Comparison of ENCODE assay signal across 17 cellular contexts in genomic region chr11:68325894-68326220, GRCh38. TPM values are rescaled to one million over a fixed set of nuclear protein-coding genes. Genes with fewer than 3 reads are reported as not detected.
A peak's percentile ranks its signal among the peaks of the same experiment; 100 is the strongest.
DNase-seq lines count a peak whose midpoint lies in the region; ATAC-seq, FAIRE-seq and TF ChIP-seq lines count a peak whose summit lies in the region.
"Had no signal": no experiment of that assay in that cellular context is flagged by ENCODE, and none has a peak within 500 bp of the region (broad histone marks: within the 10 kb centered on the region; RNA-seq: fewer than 3 reads in every experiment).

No MANE protein-coding gene starts in this region.

- TF ChIP-seq EP300 in HepG2 (IDR thresholded peaks at IDR 0.05; ENCODE audit: low read depth in 2 of 2, low read length in 2 of 2) = no peak
- no peak for TF ChIP-seq EP300 in HepG2 (CRISPR knock-in tag; IDR thresholded peaks at IDR 0.05; ENCODE audit: borderline replicate concordance)

- WGBS in HepG2 (ENCODE audit: low lambda C conversion rate) = 94% methylated on average over 6 of the region's 14 CpGs

- no peak for FAIRE-seq in HepG2 (lab: Jason Lieb, UNC)
- FAIRE-seq: GM12892 had no signal

- TF ChIP-seq CTCF in NB4 (IDR thresholded peaks at IDR 0.05; ENCODE audit: low read depth, low read length) (no peak), HepG2 (CRISPR knock-in tag; IDR thresholded peaks at IDR 0.05) (no peak)
- no peak for TF ChIP-seq CTCF in CD8-positive, alpha-beta T cell (IDR thresholded peaks at IDR 0.05)

- H3K4me1 Mint-ChIP-seq in CD8-positive, alpha-beta T cell (ENCODE audit: low read depth) = peaks cover 33% of the 10 kb centered on the region

- BruUV-seq in HepG2 (replicated peaks; lab: Mats Ljungman, UMichigan) = no TSS peak

- peaks cover 0 to 23% (median 4%) of the 10 kb centered on the region in 11 experiments; a peak in 9 of 22 replicates for H3K36me3 ChIP-seq in BLaER1 treated with 17β-estradiol and CSF1 and Interleukin-3, amounts not matched to agents 10 nM and 100 nM
- peaks cover 5 to 14% of the 10 kb centered on the region in 2 experiments; a peak in 3 of 5 replicates for H3K36me3 ChIP-seq in HepG2 (replicated peaks in 1 of 2; ENCODE audit: control insufficient read depth in 1 of 2, insufficient read depth in 2 of 2, low read length in 2 of 2)
- no peaks in the 10 kb centered on the region for H3K36me3 ChIP-seq in CD8-positive, alpha-beta T cell (ENCODE audit: insufficient read depth, low read length)

- no peak overlapping the region for H3K4me3 Mint-ChIP-seq in CD8-positive, alpha-beta T cell
- H3K4me3 Mint-ChIP-seq: H9 had no signal

- no peak overlapping the region for H2AFZ ChIP-seq in HepG2 (ENCODE audit: low read length)
- H2AFZ ChIP-seq: PC-9 had no signal

- peak; percentile 53 for DNase-seq in NB4 (ENCODE audit: low read depth)
- DNase-seq in HepG2 (ENCODE audit: low spot score) = no peak
- peak; percentile 51 for DNase-seq in retina
- no peak for DNase-seq in CD8-positive, alpha-beta T cell
- DNase-seq in RPMI8226 = no peak
- DNase-seq: C1 segment of cervical spinal cord, DMS79, NCI-H1417 treated with DMSO at 0.1 percent for 48 hours, NCI-H1930, NCI-H345, NCI-H524 treated with DMSO at 0.1 percent for 48 hours, PC-9 had no signal

- no peaks in the 10 kb centered on the region for H3K9me3 ChIP-seq in BLaER1 treated with 17β-estradiol and CSF1 and Interleukin-3, amounts not matched to agents 10 nM and 100 nM (replicated peaks in 1 of 11)
- no peaks in the 10 kb centered on the region for H3K9me3 ChIP-seq in HepG2 (ENCODE audit: low read length)
- no peaks in the 10 kb centered on the region for H3K9me3 ChIP-seq in CD8-positive, alpha-beta T cell (ENCODE audit: low read length)

- H3K27ac ChIP-seq in BLaER1 treated with 17β-estradiol and CSF1 and Interleukin-3, amounts not matched to agents 10 nM and 100 nM = peak overlapping the region in 4 of 11 experiments; percentile 35 to 71 (median 69); a peak in 7 of 22 replicates
- peak overlapping the region; percentile 82 for H3K27ac ChIP-seq in HepG2 (ENCODE audit: extremely low read length, insufficient read depth, low read length)
- H3K27ac ChIP-seq in CD8-positive, alpha-beta T cell (ENCODE audit: low read depth, low read length) = no peak overlapping the region
- H3K27ac ChIP-seq: KMS-11, PC-9 had no signal

- peaks cover 0 to 45% (median 0%) of the 10 kb centered on the region in 11 experiments; a peak in 4 of 22 replicates for H3K27me3 ChIP-seq in BLaER1 treated with 17β-estradiol and CSF1 and Interleukin-3, amounts not matched to agents 10 nM and 100 nM
- no peaks in the 10 kb centered on the region for H3K27me3 ChIP-seq in HepG2 (ENCODE audit: control insufficient read depth in 1 of 2, insufficient read depth in 2 of 2, low read length in 2 of 2)
- H3K27me3 ChIP-seq in CD8-positive, alpha-beta T cell (ENCODE audit: insufficient read depth, low read length) = no peaks in the 10 kb centered on the region

- no peak overlapping the region; a peak in 2 of 20 replicates for H3K4me3 ChIP-seq in BLaER1 treated with 17β-estradiol and CSF1 and Interleukin-3, amounts not matched to agents 10 nM and 100 nM
- H3K4me3 ChIP-seq in NB4 (ENCODE audit: low read depth, low read length) (no peak overlapping the region), HepG2 (replicated peaks in 1 of 3; ENCODE audit: insufficient read depth in 1 of 3, low read depth in 2 of 3, low read length in 3 of 3) (no peak overlapping the region)
- no peak overlapping the region for H3K4me3 ChIP-seq in CD8-positive, alpha-beta T cell (ENCODE audit: low read depth, low read length)
- H3K4me3 ChIP-seq: PC-9 had no signal

- peaks cover 66 to 100% (median 98%) of the 10 kb centered on the region in 11 experiments; a peak in 20 of 22 replicates for H4K20me1 ChIP-seq in BLaER1 treated with 17β-estradiol and CSF1 and Interleukin-3, amounts not matched to agents 10 nM and 100 nM
- peaks cover 40% of the 10 kb centered on the region for H4K20me1 ChIP-seq in HepG2 (ENCODE audit: insufficient read depth, low read length)

- peak overlapping the region; percentile 13 to 96 (median 89); a peak in 20 of 22 replicates for H3K4me2 ChIP-seq in BLaER1 treated with 17β-estradiol and CSF1 and Interleukin-3, amounts not matched to agents 10 nM and 100 nM
- no peak overlapping the region for H3K4me2 ChIP-seq in HepG2 (ENCODE audit: low read depth, low read length)
- H3K4me2 ChIP-seq: KMS-11, PC-9 had no signal

- peaks cover 72 to 100% (median 100%) of the 10 kb centered on the region in 10 experiments for H3K4me1 ChIP-seq in BLaER1 treated with 17β-estradiol and CSF1 and Interleukin-3, amounts not matched to agents 10 nM and 100 nM
- peaks cover 99% of the 10 kb centered on the region for H3K4me1 ChIP-seq in HepG2 (ENCODE audit: insufficient read depth, low read length)
- peaks cover 46% of the 10 kb centered on the region for H3K4me1 ChIP-seq in CD8-positive, alpha-beta T cell (ENCODE audit: insufficient read depth, low read length)

- H3K9ac ChIP-seq in BLaER1 treated with 17β-estradiol and CSF1 and Interleukin-3, amounts not matched to agents 10 nM and 100 nM = peak overlapping the region in 7 of 11 experiments; percentile 13 to 69 (median 49); a peak in 9 of 22 replicates
- H3K9ac ChIP-seq in HepG2 (ENCODE audit: insufficient read depth, low read depth, low read length) = no peak overlapping the region
- H3K9ac ChIP-seq: KMS-11 had no signal

- H3K79me2 ChIP-seq in HepG2 (ENCODE audit: insufficient read depth, low read length) = peaks cover 99% of the 10 kb centered on the region

- H3K27me3 Mint-ChIP-seq in CD8-positive, alpha-beta T cell (ENCODE audit: low read depth) = peaks cover 5% of the 10 kb centered on the region

- CTCF ChIA-PET in HepG2 (lab: Yijun Ruan, JAX; ENCODE audit: low intra/inter-chr PET ratio, low total read pairs) = no interaction called here
- CTCF ChIA-PET in CD8-positive, alpha-beta T cell (lab: Charles Lee) = interaction anchor here (0.9 kb wide), 1 partner anchor 15 kb away, joined by 3 read pairs; no protein-coding TSS in a partner anchor

- H3K36me3 Mint-ChIP-seq in CD8-positive, alpha-beta T cell = no peaks in the 10 kb centered on the region

- H3K9me3 Mint-ChIP-seq in CD8-positive, alpha-beta T cell = no peaks in the 10 kb centered on the region

- TF ChIP-seq POLR2A in NB4 (IDR thresholded peaks at IDR 0.05; ENCODE audit: extremely low read depth, insufficient read length) (no peak), HepG2 (IDR thresholded peaks at IDR 0.05; ENCODE audit: insufficient read depth in 1 of 2, low read depth in 2 of 2, low read length in 2 of 2) (no peak)

- no peak for TF ChIP-seq RAD21 in HepG2 (CRISPR knock-in tag; IDR thresholded peaks at IDR 0.05)

- ATAC-seq in HepG2 (peak; percentile 4; the same call in 2 of the 3 replicates), HG03280 (IDR thresholded peaks at IDR 0.05; ENCODE audit: unreplicated experiment) (no peak)
- no peak for ATAC-seq in CD8-positive, alpha-beta T cell

- POLR2A ChIA-PET in HepG2 (lab: Yijun Ruan, JAX) = interaction anchor here (1.2 to 8.9 kb wide), 4 partner anchors 9 to 55 kb away, joined by 3 to 106 read pairs (median 48); partner anchors contain the start of gene C11orf24
- POLR2A ChIA-PET in CD8-positive, alpha-beta T cell (lab: Charles Lee) = interaction anchor here (0.8 to 1.0 kb wide), 2 partner anchors 10 to 54 kb away, joined by 3 read pairs; partner anchors contain the start of gene C11orf24

- in situ Hi-C loops in HepG2 (cut with HindIII; ENCODE audit: extremely low pct_ligation_motif_present, low pct_unique_long_range_greater_than_20kb) = no loop called here

- no peak overlapping the region for H3K27ac Mint-ChIP-seq in CD8-positive, alpha-beta T cell

- intact Hi-C loops in HepG2 (cut with micrococcal nuclease; ENCODE audit: unreplicated experiment) = no loop called here
- intact Hi-C loops in CD8-positive, alpha-beta T cell (cut with DNase I, micrococcal nuclease) = no loop called here

RNA-seq across cellular contexts. Expression of gene LRP5, which starts 13.5 kb away (rescaled TPM):
- 23.6 and 40.4 TPM in 2 replicates for total RNA-seq in HepG2 (2016; rRNA removed; fragmentation: Illumina TruSeq; extraction: Trizol)
- total RNA-seq in HepG2 (2016; cell fraction: cytosol; rRNA removed; fragmentation: Illumina TruSeq; extraction: Trizol; ENCODE audit: low read depth) = 19.7 and 22.6 TPM in 2 replicates
- total RNA-seq in HepG2 (2016; cell fraction: insoluble cytoplasmic fraction; rRNA removed; fragmentation: Illumina TruSeq; extraction: Trizol) = 17.6 and 41.1 TPM in 2 replicates
- 27.9 and 29.7 TPM in 2 replicates for total RNA-seq in HepG2 (2016; cell fraction: membrane; rRNA removed; fragmentation: Illumina TruSeq; extraction: Trizol)
- total RNA-seq in HepG2 (2016; cell fraction: nucleus; rRNA removed; fragmentation: Illumina TruSeq; extraction: Trizol) = 50.9 and 60.6 TPM in 2 replicates
- 64.0 and 83.4 TPM in 2 replicates for polyA plus RNA-seq in HepG2 (2011; rRNA removed)
- 37.9 and 59.3 TPM in 2 replicates for polyA plus RNA-seq in HepG2 (2011; cell fraction: cytosol; rRNA removed)
- polyA plus RNA-seq in HepG2 (2011; cell fraction: nucleus; rRNA removed) = 131 and 158 TPM in 2 replicates
- polyA plus RNA-seq in HepG2 (2012) = 80.7 and 119 TPM in 2 replicates
- polyA plus RNA-seq in HepG2 (2016; cell fraction: cytosol; fragmentation: Illumina TruSeq; extraction: Trizol; ENCODE audit: low read depth) = 10.8 and 12.1 TPM in 2 replicates
- 25.6 and 36.8 TPM in 2 replicates for polyA plus RNA-seq in HepG2 (2016; cell fraction: insoluble cytoplasmic fraction; fragmentation: Illumina TruSeq; extraction: Trizol; ENCODE audit: low read depth)
- polyA plus RNA-seq in HepG2 (2016; cell fraction: membrane; fragmentation: Illumina TruSeq; extraction: Trizol; ENCODE audit: low read depth) = 20.7 and 25.9 TPM in 2 replicates
- 130 and 133 TPM in 2 replicates for polyA plus RNA-seq in HepG2 (2016; cell fraction: nucleus; fragmentation: Illumina TruSeq; extraction: Trizol; ENCODE audit: insufficient read depth, low read depth)
- polyA minus RNA-seq in HepG2 (2011; rRNA and poly(A)+ RNA removed; ENCODE audit: low replicate concordance) = 49.7 and 219 TPM in 2 replicates
- polyA minus RNA-seq in HepG2 (2011; cell fraction: cytosol; rRNA and poly(A)+ RNA removed) = 75.4 and 75.5 TPM in 2 replicates
- 58.3 and 59.0 TPM in 2 replicates for polyA minus RNA-seq in HepG2 (2011; cell fraction: nucleus; rRNA and poly(A)+ RNA removed)
- 1 to 10 TPM; 1.1 to 1.5 TPM for total RNA-seq in CD8-positive, alpha-beta T cell

RNA-seq across cellular contexts. Expression of gene C11orf24, which starts 54.1 kb away (rescaled TPM):
- 50.8 and 55.5 TPM in 2 replicates for total RNA-seq in HepG2 (2016; rRNA removed; fragmentation: Illumina TruSeq; extraction: Trizol)
- 110 and 141 TPM in 2 replicates for total RNA-seq in HepG2 (2016; cell fraction: cytosol; rRNA removed; fragmentation: Illumina TruSeq; extraction: Trizol; ENCODE audit: low read depth)
- total RNA-seq in HepG2 (2016; cell fraction: insoluble cytoplasmic fraction; rRNA removed; fragmentation: Illumina TruSeq; extraction: Trizol) = 53.9 and 57.2 TPM in 2 replicates
- 100.0 and 131 TPM in 2 replicates for total RNA-seq in HepG2 (2016; cell fraction: membrane; rRNA removed; fragmentation: Illumina TruSeq; extraction: Trizol)
- total RNA-seq in HepG2 (2016; cell fraction: nucleus; rRNA removed; fragmentation: Illumina TruSeq; extraction: Trizol) = 32.7 and 33.6 TPM in 2 replicates
- polyA plus RNA-seq in HepG2 (2011; rRNA removed) = 52.9 and 62.4 TPM in 2 replicates
- polyA plus RNA-seq in HepG2 (2011; cell fraction: cytosol; rRNA removed) = 58.4 and 70.2 TPM in 2 replicates
- 58.8 and 59.2 TPM in 2 replicates for polyA plus RNA-seq in HepG2 (2011; cell fraction: nucleus; rRNA removed)
- polyA plus RNA-seq in HepG2 (2012) = 50.8 and 63.8 TPM in 2 replicates
- 122 and 158 TPM in 2 replicates for polyA plus RNA-seq in HepG2 (2016; cell fraction: cytosol; fragmentation: Illumina TruSeq; extraction: Trizol; ENCODE audit: low read depth)
- 61.2 and 70.0 TPM in 2 replicates for polyA plus RNA-seq in HepG2 (2016; cell fraction: insoluble cytoplasmic fraction; fragmentation: Illumina TruSeq; extraction: Trizol; ENCODE audit: low read depth)
- polyA plus RNA-seq in HepG2 (2016; cell fraction: membrane; fragmentation: Illumina TruSeq; extraction: Trizol; ENCODE audit: low read depth) = 97.9 and 125 TPM in 2 replicates
- polyA plus RNA-seq in HepG2 (2016; cell fraction: nucleus; fragmentation: Illumina TruSeq; extraction: Trizol; ENCODE audit: insufficient read depth, low read depth) = 71.8 and 76.2 TPM in 2 replicates
- 53.9 and 60.5 TPM in 2 replicates for polyA minus RNA-seq in HepG2 (2011; rRNA and poly(A)+ RNA removed; ENCODE audit: low replicate concordance)
- polyA minus RNA-seq in HepG2 (2011; cell fraction: cytosol; rRNA and poly(A)+ RNA removed) = 26.4 and 31.4 TPM in 2 replicates
- polyA minus RNA-seq in HepG2 (2011; cell fraction: nucleus; rRNA and poly(A)+ RNA removed) = 19.3 and 23.5 TPM in 2 replicates
- 1 to 10 TPM; 6.5 to 8.2 TPM for total RNA-seq in CD8-positive, alpha-beta T cell

Comparison
In these comparisons a context has a peak if more than half of its experiments do, and no peak if none do; other contexts are left out.
1. DNase-seq: peak in NB4 (single experiment) and retina (single experiment); none in HepG2 (single experiment), CD8-positive, alpha-beta T cell (0 of 7) and RPMI8226 (single experiment).
2. RNA of gene LRP5, which starts 13.5 kb away (total RNA-seq): 17.6 to 60.6 TPM in HepG2; 1.1 to 1.5 TPM in CD8-positive, alpha-beta T cell; every median in the first group is over 4 times any median in the second.